1 cellular context compared by ENCODE assay signal in genomic region chr16:30953511-30954124, GRCh38.
A peak's percentile ranks its signal among the peaks of the same experiment; 100 is the strongest.
TF ChIP-seq lines count a peak whose summit lies in the region.

No MANE protein-coding gene starts in this region.

TF ChIP-seq in HepG2, 621 proteins besides CTCF, POLR2A, EP300 and RAD21 (continued from another document and continues in another):
- peak; percentile 77; the same call in 1 of the 2 replicates for TF ChIP-seq ZBTB39 (CRISPR knock-in tag; IDR thresholded peaks at IDR 0.05)
- no peak for TF ChIP-seq NFE2 (CRISPR knock-in tag; IDR thresholded peaks at IDR 0.05)
- no peak; the same call in none of the 2 replicates for TF ChIP-seq ZNF362 (CRISPR knock-in tag; IDR thresholded peaks at IDR 0.05; ENCODE audit: borderline replicate concordance)
- no peak for TF ChIP-seq POLR2AphosphoS2 (IDR thresholded peaks at IDR 0.05; ENCODE audit: low read depth, low read length)
- peak; percentile 4; the same call in 1 of the 2 replicates for TF ChIP-seq ZBTB38 (CRISPR knock-in tag; IDR thresholded peaks at IDR 0.05)
- peak; percentile 57 for TF ChIP-seq ZNF891 (CRISPR knock-in tag; IDR thresholded peaks at IDR 0.05)
- no peak for TF ChIP-seq ZNF678 (CRISPR knock-in tag; IDR thresholded peaks at IDR 0.05)
- no peak for TF ChIP-seq ZNF275 (CRISPR knock-in tag; IDR thresholded peaks at IDR 0.05; ENCODE audit: borderline replicate concordance)
- TF ChIP-seq ZNF564 (CRISPR knock-in tag; IDR thresholded peaks at IDR 0.05) = no peak
- no peak for TF ChIP-seq FOXK2 (IDR thresholded peaks at IDR 0.05)
- TF ChIP-seq TCF7 (IDR thresholded peaks at IDR 0.05; ENCODE audit: low read depth) = no peak
- TF ChIP-seq SAP130 (CRISPR knock-in tag; IDR thresholded peaks at IDR 0.05; ENCODE audit: low read depth) = 0 out of 2 replicates have a peak, but pooled peaks have one; percentile 30
- TF ChIP-seq ZNF691 (CRISPR knock-in tag; IDR thresholded peaks at IDR 0.05; ENCODE audit: borderline replicate concordance, low read depth) = peak; percentile 89; the same call in 1 of the 2 replicates
- TF ChIP-seq SP2 (CRISPR knock-in tag; IDR thresholded peaks at IDR 0.05) = no peak
- no peak for TF ChIP-seq MED13 (CRISPR knock-in tag; IDR thresholded peaks at IDR 0.05)
- TF ChIP-seq GLI4 (CRISPR knock-in tag; IDR thresholded peaks at IDR 0.05; ENCODE audit: borderline replicate concordance) = peak; percentile 70; the same call in 1 of the 2 replicates
- no peak for TF ChIP-seq ZNF230 (CRISPR knock-in tag; IDR thresholded peaks at IDR 0.05)
- TF ChIP-seq ZNF7 (CRISPR knock-in tag; IDR thresholded peaks at IDR 0.05) = no peak
- TF ChIP-seq ZNF383 (CRISPR knock-in tag; IDR thresholded peaks at IDR 0.05; ENCODE audit: borderline replicate concordance) = no peak
- TF ChIP-seq PHF8 (CRISPR knock-in tag; IDR thresholded peaks at IDR 0.05) = peak; percentile 46; the same call in 1 of the 2 replicates
- TF ChIP-seq KDM5B (CRISPR knock-in tag; IDR thresholded peaks at IDR 0.05; ENCODE audit: borderline replicate concordance) = peak; percentile 36; the same call in 1 of the 2 replicates
- TF ChIP-seq NR2F6 (IDR thresholded peaks at IDR 0.05) = no peak
- peak; percentile 28; the same call in 1 of the 2 replicates for TF ChIP-seq NR2F6 (CRISPR knock-in tag; IDR thresholded peaks at IDR 0.05)
- no peak for TF ChIP-seq TBX3 (IDR thresholded peaks at IDR 0.05; ENCODE audit: borderline replicate concordance)
- no peak for TF ChIP-seq ZBTB14 (CRISPR knock-in tag; IDR thresholded peaks at IDR 0.05)
- TF ChIP-seq NAIF1 (CRISPR knock-in tag; IDR thresholded peaks at IDR 0.05; ENCODE audit: borderline replicate concordance) = no peak
- TF ChIP-seq HOXA7 (CRISPR knock-in tag; IDR thresholded peaks at IDR 0.05) = no peak
- TF ChIP-seq ZNF282 (IDR thresholded peaks at IDR 0.05; ENCODE audit: partially characterized antibody) = no peak
- TF ChIP-seq ZNF451 (CRISPR knock-in tag; IDR thresholded peaks at IDR 0.05) = no peak; the same call in 1 of the 2 replicates
- no peak for TF ChIP-seq ZNF207 (IDR thresholded peaks at IDR 0.05; ENCODE audit: borderline replicate concordance)
- no peak for TF ChIP-seq TCF7L2 (IDR thresholded peaks at IDR 0.05; ENCODE audit: low read depth, low read length)
- no peak for TF ChIP-seq ZNF276 (CRISPR knock-in tag; IDR thresholded peaks at IDR 0.05; ENCODE audit: low read depth)
- TF ChIP-seq ZNF616 (CRISPR knock-in tag; IDR thresholded peaks at IDR 0.05; ENCODE audit: low read depth) = no peak
- no peak for TF ChIP-seq MXD4 (CRISPR knock-in tag; IDR thresholded peaks at IDR 0.05)
- no peak for TF ChIP-seq FUBP1 (CRISPR knock-in tag; IDR thresholded peaks at IDR 0.05; ENCODE audit: borderline replicate concordance)
- TF ChIP-seq GRHL1 (CRISPR knock-in tag; conservative IDR thresholded peaks at IDR 0.05) = no peak
- TF ChIP-seq RFXAP (CRISPR knock-in tag; IDR thresholded peaks at IDR 0.05; ENCODE audit: borderline replicate concordance) = no peak; the same call in 1 of the 2 replicates
- peak; percentile 41; the same call in 1 of the 2 replicates for TF ChIP-seq ZBTB7A (CRISPR knock-in tag; IDR thresholded peaks at IDR 0.05)
- TF ChIP-seq SYNCRIP (IDR thresholded peaks at IDR 0.05; ENCODE audit: insufficient read depth, low read depth, low read length) = no peak
- no peak for TF ChIP-seq TFDP1 (CRISPR knock-in tag; IDR thresholded peaks at IDR 0.05; ENCODE audit: borderline replicate concordance)
- TF ChIP-seq ZNF205 (CRISPR knock-in tag; IDR thresholded peaks at IDR 0.05) = 0 out of 2 replicates have a peak, but pooled peaks have one; percentile 16
- no peak; the same call in 1 of the 2 replicates for TF ChIP-seq KLF11 (CRISPR knock-in tag; IDR thresholded peaks at IDR 0.05)
- peak; percentile 57; the same call in 1 of the 2 replicates for TF ChIP-seq KMT2B (CRISPR knock-in tag; IDR thresholded peaks at IDR 0.05)
- no peak for TF ChIP-seq GATA4 (IDR thresholded peaks at IDR 0.05; ENCODE audit: borderline replicate concordance, low read depth)
- TF ChIP-seq ZBTB7B (CRISPR knock-in tag; IDR thresholded peaks at IDR 0.05) = peak; percentile 92
- TF ChIP-seq FLYWCH1 (CRISPR knock-in tag; IDR thresholded peaks at IDR 0.05) = no peak
- TF ChIP-seq HNF4A (CRISPR knock-in tag; IDR thresholded peaks at IDR 0.05) = peak; percentile 23; the same call in 1 of the 2 replicates
- no peak for TF ChIP-seq ZNF790 (CRISPR knock-in tag; IDR thresholded peaks at IDR 0.05; ENCODE audit: borderline replicate concordance)
- peak; percentile 63; the same call in 1 of the 2 replicates for TF ChIP-seq ZNF292 (CRISPR knock-in tag; IDR thresholded peaks at IDR 0.05; ENCODE audit: borderline replicate concordance, low read depth)
- no peak; the same call in 1 of the 2 replicates for TF ChIP-seq THAP9 (CRISPR knock-in tag; IDR thresholded peaks at IDR 0.05; ENCODE audit: borderline replicate concordance)
- TF ChIP-seq MBNL3 (CRISPR knock-in tag; conservative IDR thresholded peaks at IDR 0.05) = no peak
- no peak for TF ChIP-seq NFKB2 (CRISPR knock-in tag; IDR thresholded peaks at IDR 0.05; ENCODE audit: borderline replicate concordance)
- peak; percentile 53; the same call in 1 of the 2 replicates for TF ChIP-seq ZNF782 (CRISPR knock-in tag; IDR thresholded peaks at IDR 0.05; ENCODE audit: borderline replicate concordance)
- peak; percentile 58; the same call in 1 of the 2 replicates for TF ChIP-seq ZBTB42 (CRISPR knock-in tag; IDR thresholded peaks at IDR 0.05)
- TF ChIP-seq ZFP37 (CRISPR knock-in tag; IDR thresholded peaks at IDR 0.05; ENCODE audit: borderline replicate concordance) = no peak
- TF ChIP-seq GATAD2A (CRISPR knock-in tag; IDR thresholded peaks at IDR 0.05) = peak; percentile 68
